8 cellular contexts compared by ENCODE assay signal in the genomic region with DNA sequence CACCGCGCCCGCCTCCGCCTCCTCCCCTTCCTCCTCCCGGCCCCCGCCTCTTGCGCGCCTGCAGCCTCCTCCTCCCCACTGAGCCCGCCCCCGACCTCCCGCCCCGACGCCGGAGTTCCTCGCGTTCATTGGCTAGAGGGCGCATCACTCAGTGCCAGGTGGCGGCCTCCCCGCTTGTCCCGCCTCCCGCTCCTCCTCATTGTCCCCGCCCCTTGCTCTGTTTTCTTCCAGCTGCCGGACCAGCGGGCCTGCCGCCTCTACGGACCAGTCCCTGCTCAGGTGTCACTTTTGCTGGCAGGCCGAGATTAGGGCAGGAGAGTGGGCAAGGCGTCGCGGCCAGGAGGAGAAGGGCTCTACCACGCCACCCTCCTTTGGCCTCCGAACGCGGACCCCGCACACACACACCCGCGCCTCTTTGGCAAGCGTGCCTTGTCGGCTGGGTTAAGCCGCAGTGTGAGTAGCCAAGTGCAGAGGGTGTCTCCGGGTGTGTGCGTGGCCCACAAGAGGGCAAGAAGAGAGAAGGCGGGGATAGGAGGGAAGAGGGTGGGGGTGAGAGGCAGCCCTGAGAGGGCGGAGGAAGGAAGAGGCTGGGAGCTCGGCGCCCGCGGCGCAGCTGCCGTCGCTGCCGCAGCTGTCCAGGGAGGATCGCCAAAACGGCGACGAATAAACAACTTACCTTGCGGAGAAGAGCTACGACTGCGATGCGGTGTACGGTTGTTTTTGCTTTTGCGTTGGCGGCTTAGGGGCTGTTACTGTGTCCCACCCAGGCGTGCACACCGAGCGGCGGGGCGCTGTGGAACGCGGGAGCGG. TPM values are rescaled to one million over a fixed set of nuclear protein-coding genes. Genes with fewer than 3 reads are reported as not detected.
A peak's percentile ranks its signal among the peaks of the same experiment; 100 is the strongest.
DNase-seq lines count a peak whose midpoint lies in the region; ATAC-seq and TF ChIP-seq lines count a peak whose summit lies in the region.

No MANE protein-coding gene starts in this region.

- no peaks in the 10 kb centered on the region for H3K36me3 Mint-ChIP-seq in chondrocyte (ENCODE audit: low read depth)

- H3K4me3 Mint-ChIP-seq in chondrocyte (ENCODE audit: unreplicated experiment), result peak overlapping the region; percentile 99

- peak; percentile 99 for DNase-seq in Ammon's horn (ENCODE audit: low spot score)
- peak; percentile 91 for DNase-seq in GM19238 (ENCODE audit: insufficient read length, low spot score)
- peak; percentile 92 for DNase-seq in NCI-H460 (ENCODE audit: extremely low read depth, low read depth)
- peak; percentile 98 to 99 for DNase-seq in activated CD4-positive, alpha-beta T cell treated with anti-CD3 and anti-CD28 coated beads for 24 hours (ENCODE audit: low read depth in 2 of 2)
- DNase-seq in chondrocyte (ENCODE audit: low spot score), result peak; percentile 99
- peak; percentile 93 for DNase-seq in kidney glomerular epithelial cell (lab: John Stamatoyannopoulos, UW)
- DNase-seq in stimulated activated CD4-positive, alpha-beta T cell treated with anti-CD3 and anti-CD28 coated beads, Interleukin-15, amount 100 ng/mL, for 48 hours (ENCODE audit: low read depth in 2 of 2), result peak; percentile 94 to 98

- ATAC-seq in HG03439 (IDR thresholded peaks at IDR 0.05; ENCODE audit: unreplicated experiment), result peak; percentile 77

- H3K27me3 Mint-ChIP-seq in chondrocyte (ENCODE audit: low read depth), result no peaks in the 10 kb centered on the region

- H3K9me3 Mint-ChIP-seq in chondrocyte (ENCODE audit: low read depth), result no peaks in the 10 kb centered on the region

- TF ChIP-seq CTCF in chondrocyte (IDR thresholded peaks at IDR 0.05), result no peak

- H3K27ac Mint-ChIP-seq in chondrocyte (ENCODE audit: unreplicated experiment), result peak overlapping the region; percentile 98

- peaks cover 39% of the 10 kb centered on the region for H3K4me1 Mint-ChIP-seq in chondrocyte (ENCODE audit: low read depth)

RNA-seq across cellular contexts. Expression of a gene that starts 0.4 kb away (rescaled TPM):
- 15.7 and 16.5 TPM in 2 replicates for total RNA-seq in NCI-H460 (2014; rRNA removed; shearing (Covaris generic))
- 9.9 and 13.0 TPM in 2 replicates for polyA plus RNA-seq in NCI-H460 (2014; cell fraction: nucleus; rRNA removed)
- 36.5 to 46.4 TPM (median 38.3 TPM) in 3 replicates for total RNA-seq in chondrocyte

Comparison
In these comparisons a context has a peak if more than half of its experiments do, and no peak if none do; other contexts are left out.
1. Peak in every context shown above with its lines: DNase-seq and ATAC-seq.